ENCODE assay signal across 17 cellular contexts in the genomic region with DNA sequence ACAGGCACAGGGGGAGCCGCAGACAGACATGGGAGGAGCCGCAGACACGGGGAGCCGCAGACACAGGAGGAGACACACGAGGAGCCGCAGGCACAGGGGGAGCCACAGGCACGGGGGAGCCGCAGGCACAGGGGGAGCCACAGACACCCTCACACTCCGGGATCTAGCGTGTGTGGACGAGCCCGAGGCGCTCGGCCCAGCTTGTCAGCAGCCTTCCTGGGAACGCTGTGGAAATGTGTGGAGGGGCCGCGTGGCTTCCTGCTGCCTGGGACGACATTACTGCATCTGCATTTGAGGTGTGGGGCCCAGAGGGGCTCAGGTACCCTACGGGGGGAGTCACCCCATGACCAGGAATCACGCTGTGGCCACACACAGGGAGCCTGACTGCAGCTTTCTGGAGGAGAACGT.
DNase-seq lines count a peak whose midpoint lies in the region; ATAC-seq and TF ChIP-seq lines count a peak whose summit lies in the region.
"Had no signal": no experiment of that assay in that cellular context is flagged by ENCODE, and none has a peak within 500 bp of the region (broad histone marks: within the 10 kb centered on the region; RNA-seq: fewer than 3 reads in every experiment).

No MANE protein-coding gene starts in this region.

- H2AFZ ChIP-seq in SK-N-SH (ENCODE audit: low read depth) = no peak overlapping the region

- H3K27ac Mint-ChIP-seq in neural crest cell (ENCODE audit: unreplicated experiment) = peak overlapping the region; percentile 12
- no peak overlapping the region for H3K27ac Mint-ChIP-seq in type B pancreatic cell

- intact Hi-C loops in Right ventricle myocardium superior (cut with DNase I) (no loop called here), right cardiac atrium (cut with DNase I) (no loop called here), prostate gland (cut with DNase I) (no loop called here)

- H3K4me1 Mint-ChIP-seq in neural crest cell = peaks cover 4% of the 10 kb centered on the region
- H3K4me1 Mint-ChIP-seq in type B pancreatic cell (ENCODE audit: unreplicated experiment) = no peaks in the 10 kb centered on the region

- no peaks in the 10 kb centered on the region for H4K20me1 ChIP-seq in SK-N-SH (ENCODE audit: insufficient read depth)

- no peaks in the 10 kb centered on the region for H3K79me2 ChIP-seq in SK-N-SH (ENCODE audit: insufficient read depth)

- H3K9me3 ChIP-seq in right cardiac atrium (ENCODE audit: control insufficient read depth, low read length) = no peaks in the 10 kb centered on the region
- no peaks in the 10 kb centered on the region for H3K9me3 ChIP-seq in SK-N-SH
- H3K9me3 ChIP-seq in prostate gland = no peaks in the 10 kb centered on the region
- H3K9me3 ChIP-seq: HAP-1 had no signal

- POLR2A ChIA-PET in SK-N-SH (lab: Yijun Ruan, JAX) = interaction anchor here (0.7 to 1.7 kb wide), 4 partner anchors 12 to 400 kb away, joined by 3 to 8 read pairs (median 3); no protein-coding TSS in a partner anchor

- peak; percentile 23 for DNase-seq in Right ventricle myocardium superior
- no peak for DNase-seq in right cardiac atrium
- peak; percentile 71 for DNase-seq in SK-N-SH
- DNase-seq in neural crest cell (ENCODE audit: low read depth, low spot score) = no peak
- DNase-seq in type B pancreatic cell (ENCODE audit: extremely low spot score, unreplicated experiment) = peak; percentile 45
- DNase-seq in prostate gland (ENCODE audit: low spot score) = no peak
- DNase-seq in amniotic stem cell (lab: John Stamatoyannopoulos, UW) = no peak
- DNase-seq in stimulated activated CD4-positive, alpha-beta T cell treated with anti-CD3 and anti-CD28 coated beads, Interleukin-4, amount 100 ng/mL, for 1 hour = no peak
- DNase-seq: COR-L47; DMS153; IMR-90; NCI-H1930; NK-92 treated with Interleukin-12 subunit alpha and Interleukin-12 subunit beta, amount 100 ng/mL, for 24 hours; OCI-M1; RPMI8226 had no signal

- no peak for TF ChIP-seq POLR2A in prostate gland (IDR thresholded peaks at IDR 0.05)

- H3K4me1 ChIP-seq in right cardiac atrium (ENCODE audit: control insufficient read depth, insufficient read depth, low read length) (no peaks in the 10 kb centered on the region), SK-N-SH (ENCODE audit: control insufficient read depth in 1 of 2, insufficient read depth in 2 of 2, low read depth in 1 of 2, low read length in 1 of 2) (peaks cover 0 to 34% of the 10 kb centered on the region in 2 experiments; a peak in 1 of 4 replicates), prostate gland (replicated peaks) (no peaks in the 10 kb centered on the region)
- H3K4me1 ChIP-seq: HAP-1 had no signal

- H3K27me3 Mint-ChIP-seq in neural crest cell (ENCODE audit: low read depth) (no peaks in the 10 kb centered on the region), type B pancreatic cell (no peaks in the 10 kb centered on the region)

- TF ChIP-seq EP300 in SK-N-SH (IDR thresholded peaks at IDR 0.05; ENCODE audit: borderline replicate concordance in 1 of 2, low read depth in 1 of 2, low read length in 1 of 2) = no peak

- H3K4me3 ChIP-seq in right cardiac atrium (ENCODE audit: low read length) = no peak overlapping the region
- peak overlapping the region in 1 of 2 experiments; percentile 40; a peak in 1 of 4 replicates for H3K4me3 ChIP-seq in SK-N-SH (ENCODE audit: low read depth in 2 of 2, low read length in 1 of 2)
- no peak overlapping the region for H3K4me3 ChIP-seq in prostate gland
- H3K4me3 ChIP-seq: HAP-1 had no signal

- no peak overlapping the region for H3K9ac ChIP-seq in SK-N-SH

- H3K36me3 Mint-ChIP-seq in neural crest cell (ENCODE audit: low read depth) (no peaks in the 10 kb centered on the region), type B pancreatic cell (no peaks in the 10 kb centered on the region)

- no peaks in the 10 kb centered on the region for H3K9me3 Mint-ChIP-seq in neural crest cell
- no peaks in the 10 kb centered on the region for H3K9me3 Mint-ChIP-seq in type B pancreatic cell

- no peak for TF ChIP-seq RAD21 in SK-N-SH (IDR thresholded peaks at IDR 0.05; ENCODE audit: low read length)

- H3K36me3 ChIP-seq in SK-N-SH (replicated peaks in 1 of 2; ENCODE audit: control insufficient read depth in 1 of 2, insufficient read depth in 2 of 2, low read length in 1 of 2) (no peaks in the 10 kb centered on the region), prostate gland (no peaks in the 10 kb centered on the region)
- H3K36me3 ChIP-seq: HAP-1 had no signal

- no peak overlapping the region for H3K4me2 ChIP-seq in SK-N-SH

- no peak overlapping the region for H3K4me3 Mint-ChIP-seq in neural crest cell
- H3K4me3 Mint-ChIP-seq in type B pancreatic cell = no peak overlapping the region

- CTCF ChIA-PET in SK-N-SH (lab: Yijun Ruan, JAX) = interaction anchor here (0.6 to 1.6 kb wide), 6 partner anchors 24 to 192 kb away, joined by 3 to 5 read pairs (median 3); no protein-coding TSS in a partner anchor

- H3F3A ChIP-seq in SK-N-SH (replicated peaks; ENCODE audit: insufficient read depth) = no peaks in the 10 kb centered on the region

- H3K27me3 ChIP-seq in right cardiac atrium (ENCODE audit: control insufficient read depth, insufficient read depth) (no peaks in the 10 kb centered on the region), SK-N-SH (ENCODE audit: insufficient read depth) (no peaks in the 10 kb centered on the region), prostate gland (replicated peaks; ENCODE audit: insufficient read depth) (no peaks in the 10 kb centered on the region)

- WGBS in right cardiac atrium = 83% methylated on average over 21 of the region's 21 CpGs
- 23% methylated on average over 11 of the region's 21 CpGs for WGBS in SK-N-SH (ENCODE audit: low lambda C conversion rate)
- 55% methylated on average over 21 of the region's 21 CpGs for WGBS in prostate gland

- no peaks in the 10 kb centered on the region for H3K9me2 ChIP-seq in SK-N-SH

- no peak overlapping the region for H3K27ac ChIP-seq in right cardiac atrium (ENCODE audit: low read length)
- H3K27ac ChIP-seq in SK-N-SH (ENCODE audit: low read depth in 2 of 2, low read length in 1 of 2) = peak overlapping the region in 1 of 2 experiments; percentile 94; a peak in 2 of 4 replicates
- no peak overlapping the region for H3K27ac ChIP-seq in prostate gland
- H3K27ac ChIP-seq: C4-2B had no signal

- TF ChIP-seq CTCF in SK-N-SH (IDR thresholded peaks at IDR 0.05) (no peak), neural crest cell (conservative IDR thresholded peaks at IDR 0.05) (no peak), type B pancreatic cell (conservative IDR thresholded peaks at IDR 0.05) (no peak), prostate gland (IDR thresholded peaks at IDR 0.05) (no peak)

- ATAC-seq in Right ventricle myocardium superior (ENCODE audit: poor library complexity) = no peak
- no peak for ATAC-seq in right cardiac atrium

TF ChIP-seq in SK-N-SH, 30 proteins besides CTCF, POLR2A, EP300 and RAD21 (continues in another document):
- no peak for TF ChIP-seq EZH2phosphoT487 (IDR thresholded peaks at IDR 0.05; ENCODE audit: borderline replicate concordance, low read depth)
- TF ChIP-seq YY1 (IDR thresholded peaks at IDR 0.05; ENCODE audit: low read depth) = no peak
- TF ChIP-seq, protein P1, sequence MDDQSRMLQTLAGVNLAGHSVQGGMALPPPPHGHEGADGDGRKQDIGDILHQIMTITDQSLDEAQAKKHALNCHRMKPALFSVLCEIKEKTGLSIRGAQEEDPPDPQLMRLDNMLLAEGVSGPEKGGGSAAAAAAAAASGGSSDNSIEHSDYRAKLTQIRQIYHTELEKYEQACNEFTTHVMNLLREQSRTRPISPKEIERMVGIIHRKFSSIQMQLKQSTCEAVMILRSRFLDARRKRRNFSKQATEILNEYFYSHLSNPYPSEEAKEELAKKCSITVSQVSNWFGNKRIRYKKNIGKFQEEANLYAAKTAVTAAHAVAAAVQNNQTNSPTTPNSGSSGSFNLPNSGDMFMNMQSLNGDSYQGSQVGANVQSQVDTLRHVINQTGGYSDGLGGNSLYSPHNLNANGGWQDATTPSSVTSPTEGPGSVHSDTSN (IDR thresholded peaks at IDR 0.05) = no peak
- TF ChIP-seq SMC3 (IDR thresholded peaks at IDR 0.05; ENCODE audit: low read depth, low read length) = no peak
- TF ChIP-seq NFIC (IDR thresholded peaks at IDR 0.05; ENCODE audit: borderline replicate concordance) = no peak
- TF ChIP-seq, protein P2, sequence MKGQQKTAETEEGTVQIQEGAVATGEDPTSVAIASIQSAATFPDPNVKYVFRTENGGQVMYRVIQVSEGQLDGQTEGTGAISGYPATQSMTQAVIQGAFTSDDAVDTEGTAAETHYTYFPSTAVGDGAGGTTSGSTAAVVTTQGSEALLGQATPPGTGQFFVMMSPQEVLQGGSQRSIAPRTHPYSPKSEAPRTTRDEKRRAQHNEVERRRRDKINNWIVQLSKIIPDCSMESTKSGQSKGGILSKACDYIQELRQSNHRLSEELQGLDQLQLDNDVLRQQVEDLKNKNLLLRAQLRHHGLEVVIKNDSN (IDR thresholded peaks at IDR 0.05; ENCODE audit: borderline replicate concordance, low read depth) = no peak
- TF ChIP-seq, protein P3, sequence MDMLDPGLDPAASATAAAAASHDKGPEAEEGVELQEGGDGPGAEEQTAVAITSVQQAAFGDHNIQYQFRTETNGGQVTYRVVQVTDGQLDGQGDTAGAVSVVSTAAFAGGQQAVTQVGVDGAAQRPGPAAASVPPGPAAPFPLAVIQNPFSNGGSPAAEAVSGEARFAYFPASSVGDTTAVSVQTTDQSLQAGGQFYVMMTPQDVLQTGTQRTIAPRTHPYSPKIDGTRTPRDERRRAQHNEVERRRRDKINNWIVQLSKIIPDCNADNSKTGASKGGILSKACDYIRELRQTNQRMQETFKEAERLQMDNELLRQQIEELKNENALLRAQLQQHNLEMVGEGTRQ (IDR thresholded peaks at IDR 0.05; ENCODE audit: borderline replicate concordance, low read depth, low read length) = no peak
- TF ChIP-seq SIN3A (IDR thresholded peaks at IDR 0.05; ENCODE audit: borderline replicate concordance, low read depth, low read length) = no peak
- TF ChIP-seq TAF1 (IDR thresholded peaks at IDR 0.05; ENCODE audit: borderline replicate concordance, low read depth, low read length) = no peak
- TF ChIP-seq GABPA (IDR thresholded peaks at IDR 0.05; ENCODE audit: low read depth) = no peak
- no peak for TF ChIP-seq TEAD4 (IDR thresholded peaks at IDR 0.05; ENCODE audit: borderline replicate concordance, insufficient read depth)
- no peak for TF ChIP-seq CHD2 (IDR thresholded peaks at IDR 0.05; ENCODE audit: low read length, partially characterized antibody)
- TF ChIP-seq, protein P4, sequence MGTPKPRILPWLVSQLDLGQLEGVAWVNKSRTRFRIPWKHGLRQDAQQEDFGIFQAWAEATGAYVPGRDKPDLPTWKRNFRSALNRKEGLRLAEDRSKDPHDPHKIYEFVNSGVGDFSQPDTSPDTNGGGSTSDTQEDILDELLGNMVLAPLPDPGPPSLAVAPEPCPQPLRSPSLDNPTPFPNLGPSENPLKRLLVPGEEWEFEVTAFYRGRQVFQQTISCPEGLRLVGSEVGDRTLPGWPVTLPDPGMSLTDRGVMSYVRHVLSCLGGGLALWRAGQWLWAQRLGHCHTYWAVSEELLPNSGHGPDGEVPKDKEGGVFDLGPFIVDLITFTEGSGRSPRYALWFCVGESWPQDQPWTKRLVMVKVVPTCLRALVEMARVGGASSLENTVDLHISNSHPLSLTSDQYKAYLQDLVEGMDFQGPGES (IDR thresholded peaks at IDR 0.05; ENCODE audit: low read depth, low read length) = no peak

Comparison
In these comparisons a context has a peak if more than half of its experiments do, and no peak if none do; other contexts are left out.
1. DNase-seq: peak in Right ventricle myocardium superior (single experiment), SK-N-SH (single experiment) and type B pancreatic cell (single experiment); none in right cardiac atrium (0 of 3), neural crest cell (single experiment), prostate gland (single experiment), amniotic stem cell (single experiment) and stimulated activated CD4-positive, alpha-beta T cell treated with anti-CD3 and anti-CD28 coated beads, Interleukin-4, amount 100 ng/mL, for 1 hour (single experiment).